1 cellular context compared by ENCODE assay signal in the genomic region with DNA sequence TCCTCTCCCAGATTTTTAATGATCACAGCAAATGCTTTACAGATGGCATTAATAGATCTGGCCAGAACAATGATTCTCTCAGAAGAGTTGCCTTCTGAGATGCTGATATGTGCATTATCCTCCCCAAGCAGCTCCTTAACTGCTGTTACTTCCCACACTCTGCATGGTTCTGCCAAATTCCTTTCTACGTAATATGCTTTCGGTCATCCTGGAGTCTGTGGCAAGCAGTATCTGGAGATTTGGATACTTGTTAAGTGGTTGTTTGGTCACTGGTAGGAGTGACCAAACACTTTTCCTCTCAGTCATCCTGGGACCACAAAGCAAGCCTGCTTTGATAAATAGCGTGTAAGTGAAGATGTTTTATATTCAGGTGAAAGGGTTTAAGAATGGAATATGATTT.
TF ChIP-seq lines count a peak whose summit lies in the region.

No MANE protein-coding gene starts in this region.

TF ChIP-seq in IMR-90, 13 proteins besides CTCF, POLR2A, EP300 and RAD21 (continued from another document):
- no peak for TF ChIP-seq USF2 (IDR thresholded peaks at IDR 0.05; ENCODE audit: low read depth, low read length)
- TF ChIP-seq MAZ (IDR thresholded peaks at IDR 0.05; ENCODE audit: borderline replicate concordance, low read depth, low read length): no peak
